20 cellular contexts compared by ENCODE assay signal in genomic region chr10:919481-919880, GRCh38.
"Had no signal": no experiment of that assay in that cellular context is flagged by ENCODE, and none has a peak within 500 bp of the region (broad histone marks: within the 10 kb centered on the region; RNA-seq: fewer than 3 reads in every experiment).

No MANE protein-coding gene starts in this region.

- H3K27me3 ChIP-seq: sigmoid colon, tibial nerve, upper lobe of right lung, uterus had no signal

- H3K27ac Mint-ChIP-seq: stimulated activated naive B cell treated with anti-CD40 and anti-IgM and Interleukin-4, amounts not matched to agents 10 μg/mL and 1 μg/mL and 100 μg/mL, for 72 hours; stimulated activated naive CD8-positive, alpha-beta T cell treated with anti-CD3 and anti-CD28 coated beads, Interleukin-15, Interleukin-2, amounts not matched to agents 100 ng/mL and 50 ng/mL, for 24 hours had no signal

- H3K4me3 Mint-ChIP-seq: effector memory CD8-positive, alpha-beta T cell; neural crest cell; stimulated activated naive B cell treated with anti-CD40 and anti-IgM and Interleukin-4, amounts not matched to agents 10 μg/mL and 1 μg/mL and 100 μg/mL, for 72 hours; stimulated activated naive CD8-positive, alpha-beta T cell treated with anti-CD3 and anti-CD28 coated beads, Interleukin-15, Interleukin-2, amounts not matched to agents 100 ng/mL and 50 ng/mL, for 24 hours had no signal

- H3K4me3 ChIP-seq: psoas muscle, sigmoid colon, thoracic aorta, tibial nerve, upper lobe of right lung, uterus had no signal

- H3K4me1 ChIP-seq: uterus had no signal

- H3K9me3 Mint-ChIP-seq: effector memory CD8-positive, alpha-beta T cell; naive thymus-derived CD4-positive, alpha-beta T cell; stimulated activated naive B cell treated with anti-CD40 and anti-IgM and Interleukin-4, amounts not matched to agents 10 μg/mL and 1 μg/mL and 100 μg/mL, for 72 hours; stimulated activated naive CD8-positive, alpha-beta T cell treated with anti-CD3 and anti-CD28 coated beads, Interleukin-15, Interleukin-2, amounts not matched to agents 100 ng/mL and 50 ng/mL, for 24 hours had no signal

- H3K27me3 Mint-ChIP-seq: effector memory CD8-positive, alpha-beta T cell; naive thymus-derived CD4-positive, alpha-beta T cell; stimulated activated naive B cell treated with anti-CD40 and anti-IgM and Interleukin-4, amounts not matched to agents 10 μg/mL and 1 μg/mL and 100 μg/mL, for 72 hours; stimulated activated naive CD8-positive, alpha-beta T cell treated with anti-CD3 and anti-CD28 coated beads, Interleukin-15, Interleukin-2, amounts not matched to agents 100 ng/mL and 50 ng/mL, for 24 hours had no signal

- H3K36me3 ChIP-seq: sigmoid colon, thoracic aorta, tibial nerve, uterus had no signal

- H3K9me3 ChIP-seq: psoas muscle, sigmoid colon, thoracic aorta, tibial nerve, upper lobe of right lung, uterus had no signal

- H3K27ac ChIP-seq: psoas muscle, sigmoid colon, thoracic aorta, tibial nerve, upper lobe of right lung, uterus had no signal

- ATAC-seq: effector memory CD8-positive, alpha-beta T cell; naive thymus-derived CD4-positive, alpha-beta T cell; psoas muscle; stimulated activated naive B cell treated with anti-CD40 and anti-IgM and Interleukin-4, amounts not matched to agents 10 μg/mL and 1 μg/mL and 100 μg/mL, for 72 hours; upper lobe of right lung had no signal

- DNase-seq: caudate nucleus; cerebellar nuclear complex; cortex of kidney; effector memory CD8-positive, alpha-beta T cell; hippocampal formation; islet precursor cell; kidney glomerular epithelial cell; mesenchymal stem cell; midbrain; naive thymus-derived CD4-positive, alpha-beta T cell; psoas muscle; right cardiac atrium; sigmoid colon; stimulated activated naive B cell treated with anti-CD40 and anti-IgM and Interleukin-4, amounts not matched to agents 10 μg/mL and 1 μg/mL and 100 μg/mL, for 72 hours; upper lobe of right lung; uterus had no signal
